ENCODE assay signal across 26 cellular contexts in the genomic region with DNA sequence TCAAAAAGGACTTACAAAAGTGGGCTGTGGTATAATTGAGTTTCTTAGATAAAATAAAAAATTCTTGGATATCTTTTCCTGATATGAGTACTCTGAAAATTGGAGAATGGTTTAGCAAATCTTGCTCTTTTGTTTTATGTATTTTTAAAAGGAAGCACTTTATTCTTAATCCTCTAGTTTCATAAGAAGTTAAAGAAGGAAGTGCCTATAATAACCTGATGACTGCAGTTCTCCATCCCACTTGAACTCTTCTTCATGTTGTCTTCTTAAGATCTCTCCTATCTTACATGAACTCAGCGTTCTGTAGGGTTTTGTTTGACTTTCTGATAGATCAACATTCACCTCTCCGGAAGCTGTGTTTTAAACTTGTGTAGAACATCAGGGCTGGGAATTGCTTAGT.
"Had no signal": no experiment of that assay in that cellular context is flagged by ENCODE, and none has a peak within 500 bp of the region (broad histone marks: within the 10 kb centered on the region; RNA-seq: fewer than 3 reads in every experiment).

No MANE protein-coding gene starts in this region.

- H3K4me2 ChIP-seq: hepatocyte had no signal

- H2AFZ ChIP-seq: hepatocyte had no signal

- H3K9me3 ChIP-seq: ascending aorta, gastrocnemius medialis, left ventricle myocardium inferior, mucosa of descending colon, neutrophil, right lobe of liver, tibial nerve had no signal

- H3K36me3 ChIP-seq: brain microvascular endothelial cell had no signal

- H3K27me3 ChIP-seq: ascending aorta, brain microvascular endothelial cell, dorsolateral prefrontal cortex, gastrocnemius medialis, hepatocyte, neutrophil, right lobe of liver, tibial nerve had no signal

- ATAC-seq: gastrocnemius medialis, mucosa of descending colon, right lobe of liver had no signal

- H3K27ac ChIP-seq: ascending aorta, brain microvascular endothelial cell, coronary artery, gastrocnemius medialis, hepatocyte, left ventricle myocardium inferior, neutrophil, right lobe of liver, tibial nerve had no signal

- H3K4me1 ChIP-seq: ascending aorta, gastrocnemius medialis, left ventricle myocardium inferior, right lobe of liver, tibial nerve had no signal

- H3K4me3 ChIP-seq: ascending aorta, coronary artery, dorsolateral prefrontal cortex, gastrocnemius medialis, hepatocyte, left ventricle myocardium inferior, lung, mucosa of descending colon, right lobe of liver, tibial nerve had no signal

- H3K79me2 ChIP-seq: hepatocyte had no signal

- DNase-seq: activated CD4-positive, alpha-beta memory T cell treated with anti-CD3 and anti-CD28 coated beads, Interleukin-2, amount 10 ng/mL, durations not matched to agents 7 days and 5 days; activated CD4-positive, alpha-beta T cell treated with anti-CD3 and anti-CD28 coated beads, Interleukin-2, amount 10 ng/mL, durations not matched to agents 7 days and 5 days; activated CD4-positive, CD25-positive, alpha-beta regulatory T cell treated with anti-CD3 and anti-CD28 coated beads, Interleukin-2, amount 50 U/mL, for 72 hours; activated CD8-positive, alpha-beta memory T cell treated with anti-CD3 and anti-CD28 coated beads, Interleukin-2, amount 50 U/mL, for 48 hours; activated gamma-delta T cell; activated naive CD4-positive, alpha-beta T cell treated with anti-CD3 and anti-CD28 coated beads, Interleukin-2, amount 10 ng/mL, durations not matched to agents 7 days and 5 days; activated naive CD8-positive, alpha-beta T cell treated with anti-CD3 and anti-CD28 coated beads, Interleukin-2, amount 10 ng/mL, durations not matched to agents 7 days and 5 days; activated T-cell treated with anti-CD3 and anti-CD28 coated beads, Interleukin-2, amount 50 U/mL, for 24 hours; brain microvascular endothelial cell; dorsolateral prefrontal cortex; effector memory CD4-positive, alpha-beta T cell; erythroblast; gastrocnemius medialis; islet precursor cell; left ventricle myocardium inferior; mesendoderm; mucosa of descending colon; right lobe of liver; stimulated activated CD4-positive, alpha-beta T cell treated with anti-CD3 and anti-CD28 coated beads, Interleukin-2, amount 100 ng/mL, for 48 hours; stimulated activated naive CD4-positive, alpha-beta T cell treated with Interleukin-2 at 50 U/mL for 16 hours had no signal
